In the genomic region with DNA sequence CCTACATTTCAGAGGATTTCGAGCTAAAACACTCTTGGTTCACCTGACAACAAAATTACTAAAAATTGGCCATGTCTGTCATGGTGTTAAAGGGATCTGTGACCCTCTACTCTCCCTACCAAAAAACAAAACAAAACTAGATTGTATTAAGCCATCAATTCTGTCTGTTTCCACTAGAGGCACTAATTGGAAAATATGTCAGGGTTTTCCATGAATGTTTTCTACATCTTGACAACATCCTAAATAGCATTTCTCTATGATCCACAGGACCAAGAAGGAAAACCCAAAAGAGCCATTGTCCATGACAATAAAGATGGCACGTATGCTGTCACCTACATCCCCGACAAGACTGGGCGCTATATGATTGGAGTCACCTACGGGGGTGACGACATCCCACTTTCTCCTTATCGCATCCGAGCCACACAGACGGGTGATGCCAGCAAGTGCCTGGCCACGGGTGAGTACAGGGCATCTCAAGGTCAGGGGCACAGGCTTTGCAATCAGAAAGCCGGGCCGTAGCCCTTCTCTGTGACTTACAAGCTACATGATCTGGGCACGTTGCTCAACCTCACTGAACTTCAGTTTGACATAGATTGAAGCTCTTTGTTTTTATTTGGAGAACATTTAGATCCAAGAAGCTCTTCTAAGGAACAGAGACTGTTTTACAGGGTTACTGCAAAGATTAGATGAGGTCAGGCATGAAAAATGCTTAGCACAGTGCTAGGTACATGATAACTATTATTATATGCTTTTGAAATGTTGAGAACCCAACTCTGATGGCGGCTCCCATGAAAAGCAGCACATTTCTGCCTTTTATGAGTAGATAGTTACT, we compare ENCODE assay signal across 11 cellular contexts.
DNase-seq lines count a peak whose midpoint lies in the region; ATAC-seq and TF ChIP-seq lines count a peak whose summit lies in the region.
"Had no signal": no experiment of that assay in that cellular context is flagged by ENCODE, and none has a peak within 500 bp of the region (broad histone marks: within the 10 kb centered on the region; RNA-seq: fewer than 3 reads in every experiment).

No MANE protein-coding gene starts in this region.

- H3K36me3 Mint-ChIP-seq in activated CD8-positive, alpha-beta T cell treated with anti-CD3 and anti-CD28 coated beads for 36 hours (ENCODE audit: low read depth) = peaks cover 18% of the 10 kb centered on the region
- peaks cover 5% of the 10 kb centered on the region for H3K36me3 Mint-ChIP-seq in activated CD8-positive, alpha-beta T cell treated with anti-CD3 and anti-CD28 coated beads, Interleukin-2, amount 10 ng/mL, durations not matched to agents 7 days and 5 days (ENCODE audit: low read depth)
- H3K36me3 Mint-ChIP-seq in type B pancreatic cell = peaks cover 60% of the 10 kb centered on the region

- WGBS in heart right ventricle, 2 donors = 60 to 74% methylated on average over 14 of the region's 14 CpGs

- H3K4me1 ChIP-seq in heart right ventricle = peaks cover 0 to 15% (median 0%) of the 10 kb centered on the region in 9 donors
- H3K4me1 ChIP-seq: pancreas had no signal

- H3K9me3 ChIP-seq in heart right ventricle = no peaks in the 10 kb centered on the region
- H3K9me3 ChIP-seq: pancreas had no signal

- CTCF ChIA-PET in activated CD8-positive, alpha-beta T cell treated with anti-CD3 and anti-CD28 coated beads for 36 hours (lab: Charles Lee) = interaction anchor here (0.6 to 5.5 kb wide), 8 partner anchors 15 to 128 kb away, joined by 3 to 29 read pairs (median 3); partner anchors contain the start of gene FLNB
- CTCF ChIA-PET in activated CD8-positive, alpha-beta T cell treated with anti-CD3 and anti-CD28 coated beads, Interleukin-2, amount 10 ng/mL, durations not matched to agents 7 days and 5 days (lab: Charles Lee) = interaction anchor here (0.6 to 1.8 kb wide), 5 partner anchors 20 to 128 kb away, joined by 3 to 5 read pairs (median 3); partner anchors contain the start of gene FLNB

- no peak overlapping the region for H3K4me3 Mint-ChIP-seq in activated CD8-positive, alpha-beta T cell treated with anti-CD3 and anti-CD28 coated beads for 36 hours
- no peak overlapping the region for H3K4me3 Mint-ChIP-seq in activated CD8-positive, alpha-beta T cell treated with anti-CD3 and anti-CD28 coated beads, Interleukin-2, amount 10 ng/mL, durations not matched to agents 7 days and 5 days
- no peak overlapping the region for H3K4me3 Mint-ChIP-seq in type B pancreatic cell
- H3K4me3 Mint-ChIP-seq: dendritic cell treated with granulocyte-macrophage colony-stimulating factor and Interleukin-4, amounts not matched to agents 40 ng/mL and 50 ng/mL, for 4 days had no signal

- no peak for DNase-seq in activated CD8-positive, alpha-beta T cell treated with anti-CD3 and anti-CD28 coated beads for 36 hours
- no peak for DNase-seq in activated CD8-positive, alpha-beta T cell treated with anti-CD3 and anti-CD28 coated beads, Interleukin-2, amount 10 ng/mL, durations not matched to agents 7 days and 5 days
- DNase-seq in heart right ventricle = peak; percentile 41 to 51
- DNase-seq in type B pancreatic cell (ENCODE audit: extremely low spot score, unreplicated experiment) = no peak
- no peak for DNase-seq in ureter (ENCODE audit: low spot score)
- DNase-seq in activated CD8-positive, alpha-beta memory T cell treated with anti-CD3 and anti-CD28 coated beads, Interleukin-2, amount 50 U/mL, for 48 hours = no peak
- no peak for DNase-seq in anterior cingulate cortex (lab: John Stamatoyannopoulos, UW)
- DNase-seq: NCI-H510A had no signal

- POLR2A ChIA-PET in activated CD8-positive, alpha-beta T cell treated with anti-CD3 and anti-CD28 coated beads for 36 hours (lab: Charles Lee) = no interaction called here
- POLR2A ChIA-PET in activated CD8-positive, alpha-beta T cell treated with anti-CD3 and anti-CD28 coated beads, Interleukin-2, amount 10 ng/mL, durations not matched to agents 7 days and 5 days (lab: Charles Lee) = no interaction called here

- H3K4me1 Mint-ChIP-seq in activated CD8-positive, alpha-beta T cell treated with anti-CD3 and anti-CD28 coated beads for 36 hours (ENCODE audit: low read depth) = no peaks in the 10 kb centered on the region
- no peaks in the 10 kb centered on the region for H3K4me1 Mint-ChIP-seq in activated CD8-positive, alpha-beta T cell treated with anti-CD3 and anti-CD28 coated beads, Interleukin-2, amount 10 ng/mL, durations not matched to agents 7 days and 5 days (ENCODE audit: low read depth)
- no peaks in the 10 kb centered on the region for H3K4me1 Mint-ChIP-seq in type B pancreatic cell (ENCODE audit: unreplicated experiment)

- H3K36me3 ChIP-seq in heart right ventricle = peaks cover 0 to 99% (median 32%) of the 10 kb centered on the region in 9 donors

- H3K4me3 ChIP-seq in WI38 (ENCODE audit: low read depth, low read length) = no peak overlapping the region
- no peak overlapping the region for H3K4me3 ChIP-seq in heart right ventricle
- H3K4me3 ChIP-seq: pancreas had no signal

- no peaks in the 10 kb centered on the region for H3K27me3 ChIP-seq in heart right ventricle
- H3K27me3 ChIP-seq: pancreas had no signal

- intact Hi-C loops in activated CD8-positive, alpha-beta T cell treated with anti-CD3 and anti-CD28 coated beads for 36 hours (cut with micrococcal nuclease) = no loop called here
- intact Hi-C loops in heart right ventricle (cut with DNase I) = no loop called here

- no peaks in the 10 kb centered on the region for H3K9me3 Mint-ChIP-seq in activated CD8-positive, alpha-beta T cell treated with anti-CD3 and anti-CD28 coated beads for 36 hours
- H3K9me3 Mint-ChIP-seq in activated CD8-positive, alpha-beta T cell treated with anti-CD3 and anti-CD28 coated beads, Interleukin-2, amount 10 ng/mL, durations not matched to agents 7 days and 5 days (ENCODE audit: insufficient read depth) = no peaks in the 10 kb centered on the region
- no peaks in the 10 kb centered on the region for H3K9me3 Mint-ChIP-seq in type B pancreatic cell
- H3K9me3 Mint-ChIP-seq: dendritic cell treated with granulocyte-macrophage colony-stimulating factor and Interleukin-4, amounts not matched to agents 40 ng/mL and 50 ng/mL, for 4 days had no signal

- no peak for ATAC-seq in activated CD8-positive, alpha-beta T cell treated with anti-CD3 and anti-CD28 coated beads for 36 hours
- no peak for ATAC-seq in activated CD8-positive, alpha-beta T cell treated with anti-CD3 and anti-CD28 coated beads, Interleukin-2, amount 10 ng/mL, durations not matched to agents 7 days and 5 days
- ATAC-seq in heart right ventricle = peak; percentile 29 to 89 (median 82)
- ATAC-seq: pancreas had no signal

- peak overlapping the region in 7 of 10 donors; percentile 15 to 77 (median 46) for H3K27ac ChIP-seq in heart right ventricle
- H3K27ac ChIP-seq: pancreas had no signal

- no peak overlapping the region for H3K27ac Mint-ChIP-seq in activated CD8-positive, alpha-beta T cell treated with anti-CD3 and anti-CD28 coated beads for 36 hours
- no peak overlapping the region for H3K27ac Mint-ChIP-seq in activated CD8-positive, alpha-beta T cell treated with anti-CD3 and anti-CD28 coated beads, Interleukin-2, amount 10 ng/mL, durations not matched to agents 7 days and 5 days
- H3K27ac Mint-ChIP-seq in type B pancreatic cell = peak overlapping the region; percentile 5
- H3K27ac Mint-ChIP-seq: dendritic cell treated with granulocyte-macrophage colony-stimulating factor and Interleukin-4, amounts not matched to agents 40 ng/mL and 50 ng/mL, for 4 days had no signal

- H3K27me3 Mint-ChIP-seq in activated CD8-positive, alpha-beta T cell treated with anti-CD3 and anti-CD28 coated beads for 36 hours = no peaks in the 10 kb centered on the region
- no peaks in the 10 kb centered on the region for H3K27me3 Mint-ChIP-seq in activated CD8-positive, alpha-beta T cell treated with anti-CD3 and anti-CD28 coated beads, Interleukin-2, amount 10 ng/mL, durations not matched to agents 7 days and 5 days (ENCODE audit: low read depth)
- H3K27me3 Mint-ChIP-seq in type B pancreatic cell = no peaks in the 10 kb centered on the region
- H3K27me3 Mint-ChIP-seq: dendritic cell treated with granulocyte-macrophage colony-stimulating factor and Interleukin-4, amounts not matched to agents 40 ng/mL and 50 ng/mL, for 4 days had no signal

- TF ChIP-seq CTCF in activated CD8-positive, alpha-beta T cell treated with anti-CD3 and anti-CD28 coated beads for 36 hours (IDR thresholded peaks at IDR 0.05) = peak; percentile 52
- TF ChIP-seq CTCF in WI38 (IDR thresholded peaks at IDR 0.05; ENCODE audit: low read depth, low read length) (peak; percentile 7; the same call in 1 of the 2 replicates), heart right ventricle (IDR thresholded peaks at IDR 0.05) (peak in 6 of 9 donors; percentile 24 to 47 (median 36)), type B pancreatic cell (conservative IDR thresholded peaks at IDR 0.05) (peak; percentile 63)

Comparison
In these comparisons a context has a peak if more than half of its experiments do, and no peak if none do; other contexts are left out.
1. ATAC-seq: peak in heart right ventricle (8 of 8); none in activated CD8-positive, alpha-beta T cell treated with anti-CD3 and anti-CD28 coated beads for 36 hours (single experiment) and activated CD8-positive, alpha-beta T cell treated with anti-CD3 and anti-CD28 coated beads, Interleukin-2, amount 10 ng/mL, durations not matched to agents 7 days and 5 days (single experiment).
2. DNase-seq: peak in heart right ventricle (2 of 2); none in activated CD8-positive, alpha-beta T cell treated with anti-CD3 and anti-CD28 coated beads for 36 hours (single experiment), activated CD8-positive, alpha-beta T cell treated with anti-CD3 and anti-CD28 coated beads, Interleukin-2, amount 10 ng/mL, durations not matched to agents 7 days and 5 days (single experiment), type B pancreatic cell (single experiment), ureter (single experiment), activated CD8-positive, alpha-beta memory T cell treated with anti-CD3 and anti-CD28 coated beads, Interleukin-2, amount 50 U/mL, for 48 hours (single experiment) and anterior cingulate cortex (0 of 58).
3. CTCF ChIP-seq: peak in every context shown above with its lines; median percentile 63 in type B pancreatic cell; 52 in activated CD8-positive, alpha-beta T cell treated with anti-CD3 and anti-CD28 coated beads for 36 hours; 36 in heart right ventricle; 7 in WI38.